ENCODE assay signal across 23 cellular contexts in the genomic region with DNA sequence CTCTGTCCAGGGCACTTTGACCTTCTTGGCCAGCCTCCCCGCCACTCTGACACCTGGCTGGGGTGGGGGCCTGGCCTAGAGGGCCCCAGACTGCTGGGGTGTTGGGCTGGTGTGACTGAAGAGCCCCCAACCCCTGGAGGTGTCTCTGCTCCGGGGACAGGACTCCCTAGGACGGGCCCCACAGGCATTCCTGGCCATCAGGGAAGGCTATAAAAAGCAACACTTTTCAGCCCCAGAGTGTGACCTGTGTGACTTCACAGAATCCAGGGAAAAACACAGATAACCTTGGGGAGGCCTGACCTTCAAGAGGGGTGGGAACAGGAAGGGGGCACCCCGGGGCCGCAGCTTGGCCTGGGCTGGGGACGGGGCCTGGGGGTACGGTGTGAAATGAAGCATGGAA. TPM values are rescaled to one million over a fixed set of nuclear protein-coding genes. Genes with fewer than 3 reads are reported as not detected.
A peak's percentile ranks its signal among the peaks of the same experiment; 100 is the strongest.
DNase-seq lines count a peak whose midpoint lies in the region; ATAC-seq, FAIRE-seq and TF ChIP-seq lines count a peak whose summit lies in the region.
"Had no signal": no experiment of that assay in that cellular context is flagged by ENCODE, and none has a peak within 500 bp of the region (broad histone marks: within the 10 kb centered on the region; RNA-seq: fewer than 3 reads in every experiment).

No MANE protein-coding gene starts in this region.

- no peak overlapping the region for H3K9ac ChIP-seq in neuronal stem cell (ENCODE audit: low read depth, low read length, poor library complexity)
- H3K9ac ChIP-seq: BLaER1 had no signal

- peak overlapping the region; percentile 81 for H2BK15ac ChIP-seq in neuronal stem cell (ENCODE audit: low read length)

- no peaks in the 10 kb centered on the region for H3K4me1 Mint-ChIP-seq in activated T-cell treated with anti-CD3 and anti-CD28 coated beads, Interleukin-2, amount 50 U/mL, for 4 hours (ENCODE audit: low read depth)
- H3K4me1 Mint-ChIP-seq: B cell; CD4-positive, CD25-positive, alpha-beta regulatory T cell had no signal

- H3K27me3 ChIP-seq in heart right ventricle (peaks cover 0 to 16% (median 8%) of the 10 kb centered on the region in 7 donors), neuronal stem cell (ENCODE audit: control insufficient read depth in 3 of 3, insufficient read depth in 3 of 3, low read depth in 1 of 3, low read length in 3 of 3) (peaks cover 0 to 29% (median 0%) of the 10 kb centered on the region in 3 experiments)
- H3K27me3 ChIP-seq: BLaER1 had no signal

- no peak overlapping the region for H3K4me3 Mint-ChIP-seq in activated T-cell treated with anti-CD3 and anti-CD28 coated beads, Interleukin-2, amount 50 U/mL, for 4 hours
- H3K4me3 Mint-ChIP-seq: B cell; CD4-positive, CD25-positive, alpha-beta regulatory T cell; CD8-positive, alpha-beta T cell had no signal

- H3K4me3 ChIP-seq in heart right ventricle (no peak overlapping the region), neuronal stem cell (ENCODE audit: low read length in 2 of 2) (no peak overlapping the region)
- H3K4me3 ChIP-seq: BLaER1 had no signal

- no peak overlapping the region for H3K4me2 ChIP-seq in neuronal stem cell (ENCODE audit: insufficient read depth, low read length, poor library complexity, severe bottlenecking)
- H3K4me2 ChIP-seq: BLaER1 had no signal

- ATAC-seq in Right ventricle myocardium inferior: peak; percentile 75
- peak; percentile 62 to 86 (median 76) for ATAC-seq in heart right ventricle
- ATAC-seq in left ventricle myocardium superior: peak; percentile 80
- ATAC-seq in activated T-cell treated with anti-CD3 and anti-CD28 coated beads, Interleukin-2, amount 50 U/mL, for 4 hours: no peak
- ATAC-seq: CD8-positive, alpha-beta T cell had no signal

- peak overlapping the region; percentile 35 for H2BK12ac ChIP-seq in neuronal stem cell (ENCODE audit: low read length)

- TF ChIP-seq POLR2A in GM12891 (IDR thresholded peaks at IDR 0.05; ENCODE audit: low read depth, low read length): no peak

- H3K27me3 Mint-ChIP-seq in activated T-cell treated with anti-CD3 and anti-CD28 coated beads, Interleukin-2, amount 50 U/mL, for 4 hours (ENCODE audit: low read depth): peaks cover 11% of the 10 kb centered on the region

- H3K18ac ChIP-seq in neuronal stem cell (ENCODE audit: low read length): peak overlapping the region; percentile 93

- H3K4me1 ChIP-seq in heart right ventricle (peaks cover 0 to 42% (median 20%) of the 10 kb centered on the region in 9 donors), neuronal stem cell (ENCODE audit: control insufficient read depth in 2 of 2, insufficient read depth in 1 of 2, low read depth in 1 of 2, low read length in 2 of 2) (peaks cover 0 to 12% of the 10 kb centered on the region in 2 donors)
- H3K4me1 ChIP-seq: Caco-2 had no signal

- H3K23ac ChIP-seq in neuronal stem cell (ENCODE audit: low read depth, low read length, poor library complexity): no peak overlapping the region

- H3K9me3 Mint-ChIP-seq in activated T-cell treated with anti-CD3 and anti-CD28 coated beads, Interleukin-2, amount 50 U/mL, for 4 hours: no peaks in the 10 kb centered on the region
- H3K9me3 Mint-ChIP-seq: CD4-positive, CD25-positive, alpha-beta regulatory T cell; CD8-positive, alpha-beta T cell had no signal

- H3K36me3 ChIP-seq in heart right ventricle (no peaks in the 10 kb centered on the region), neuronal stem cell (replicated peaks in 1 of 2; ENCODE audit: control insufficient read depth in 2 of 2, insufficient read depth in 2 of 2, low read length in 2 of 2) (no peaks in the 10 kb centered on the region)
- H3K36me3 ChIP-seq: BLaER1 had no signal

- no peak overlapping the region for H4K8ac ChIP-seq in neuronal stem cell (ENCODE audit: low read depth, low read length)

- H3K14ac ChIP-seq in neuronal stem cell (ENCODE audit: low read length): peak overlapping the region; percentile 47

- H4K91ac ChIP-seq in neuronal stem cell (ENCODE audit: low read depth, low read length, poor library complexity): no peak overlapping the region

- 34 to 39% methylated on average over 7 of the region's 7 CpGs for WGBS in heart right ventricle, 2 donors
- WGBS in neuronal stem cell (ENCODE audit: extremely low coverage in 2 of 2, insufficient read length in 2 of 2, insufficient replicate concordance in 1 of 2), 2 donors: no CpG with 5 or more reads among the region's 7 CpGs

- H3K27ac ChIP-seq in heart right ventricle (peak overlapping the region; percentile 63 to 92 (median 82)), neuronal stem cell (replicated peaks; ENCODE audit: low read length) (no peak overlapping the region)
- H3K27ac ChIP-seq: 22Rv1, BLaER1, C4-2B had no signal

- H3K36me3 Mint-ChIP-seq in activated T-cell treated with anti-CD3 and anti-CD28 coated beads, Interleukin-2, amount 50 U/mL, for 4 hours (ENCODE audit: insufficient read depth): no peaks in the 10 kb centered on the region
- H3K36me3 Mint-ChIP-seq: CD4-positive, CD25-positive, alpha-beta regulatory T cell; CD8-positive, alpha-beta T cell had no signal

- peak overlapping the region; percentile 76 for H2AK5ac ChIP-seq in neuronal stem cell (ENCODE audit: low read depth, low read length)

- no peak overlapping the region for H3K4ac ChIP-seq in neuronal stem cell (ENCODE audit: low read length)

- no peak overlapping the region for H2AFZ ChIP-seq in neuronal stem cell (ENCODE audit: low read length)

- H2BK120ac ChIP-seq in neuronal stem cell (ENCODE audit: low read depth, low read length): no peak overlapping the region

- intact Hi-C loops in Right ventricle myocardium inferior (cut with DNase I) (no loop called here), cardiac septum (cut with DNase I) (no loop called here), heart right ventricle (cut with DNase I) (loop anchor here in 1 of 10 donors (5.0 kb wide), 1 partner anchor 42 kb away; no protein-coding TSS in a partner anchor), left ventricle myocardium superior (cut with micrococcal nuclease) (no loop called here)

- no peak for FAIRE-seq in GM12891 (lab: Jason Lieb, UNC)
- FAIRE-seq: A204.1, G401.6, GM19239, H1 had no signal

- H3K9me3 ChIP-seq in heart right ventricle: no peaks in the 10 kb centered on the region
- H3K9me3 ChIP-seq in neuronal stem cell (replicated peaks in 1 of 2; ENCODE audit: control insufficient read depth in 2 of 2, insufficient read depth in 1 of 2, low read depth in 1 of 2, low read length in 2 of 2): no peaks in the 10 kb centered on the region
- H3K9me3 ChIP-seq: BLaER1, Caco-2 had no signal

- no peak for TF ChIP-seq CTCF in heart right ventricle (IDR thresholded peaks at IDR 0.05)

- DNase-seq in Right ventricle myocardium inferior (ENCODE audit: missing footprints) (no peak), cardiac septum (ENCODE audit: low spot score) (no peak), heart right ventricle (peak in 1 of 2 donors; percentile 46), left ventricle myocardium superior (peak; percentile 65), neuronal stem cell (ENCODE audit: low spot score) (no peak), GM12891 (ENCODE audit: insufficient read length, low spot score) (no peak), inferior parietal cortex (ENCODE audit: extremely low spot score) (no peak)
- no peak for DNase-seq in activated T-cell treated with anti-CD3 and anti-CD28 coated beads, Interleukin-2, amount 50 U/mL, for 4 hours
- DNase-seq: Caco-2; CD4-positive, CD25-positive, alpha-beta regulatory T cell; CD8-positive, alpha-beta T cell; DMS153; DND-41; H7; HCEC 1CT had no signal

- no peaks in the 10 kb centered on the region for H3K79me1 ChIP-seq in neuronal stem cell (ENCODE audit: low read depth, low read length)

- no peak overlapping the region for H2BK5ac ChIP-seq in neuronal stem cell (ENCODE audit: low read length)

TF ChIP-seq in GM12891, 5 proteins besides CTCF, POLR2A, EP300 and RAD21:
- TF ChIP-seq TAF1 (IDR thresholded peaks at IDR 0.05; ENCODE audit: low read depth, low read length) (no peak), PAX5 (IDR thresholded peaks at IDR 0.05; ENCODE audit: insufficient read depth, low read length, severe bottlenecking) (no peak), POU2F2 (IDR thresholded peaks at IDR 0.05; ENCODE audit: low read depth, low read length) (no peak), SPI1 (IDR thresholded peaks at IDR 0.05; ENCODE audit: low read depth, low read length) (no peak), POLR2AphosphoS5 (IDR thresholded peaks at IDR 0.05; ENCODE audit: low read depth, low read length) (no peak)

RNA-seq across cellular contexts. Expression of gene CASZ1, which starts 24.0 kb away (rescaled TPM):
- total RNA-seq in Right ventricle myocardium inferior (58.2 TPM), cardiac septum (82.0 TPM), heart right ventricle (10 to 100 TPM; 54.4 to 79.8 (median 66.1) TPM), left ventricle myocardium superior (57.8 TPM)
- polyA plus RNA-seq in heart right ventricle: 10 to 100 TPM; 19.5 to 44.9 TPM
- polyA plus RNA-seq in neuronal stem cell (2013, experiment 1 of 2): 12.5 TPM
- polyA plus RNA-seq in neuronal stem cell (2013, experiment 2 of 2): 13.3 TPM
- total RNA-seq in activated T-cell treated with anti-CD3 and anti-CD28 coated beads, Interleukin-2, amount 50 U/mL, for 4 hours: 10 to 100 TPM in 1 of 3 donors, 1 to 10 TPM in 2; 6.9 to 11.2 (median 8.4) TPM
- polyA plus RNA-seq in GM12891 (2012; ENCODE audit: low read depth, missing spikeins): 1.3 TPM

Comparison
In these comparisons a context has a peak if more than half of its experiments do, and no peak if none do; other contexts are left out.
1. ATAC-seq: peak in Right ventricle myocardium inferior (single experiment), heart right ventricle (8 of 8) and left ventricle myocardium superior (single experiment); none in activated T-cell treated with anti-CD3 and anti-CD28 coated beads, Interleukin-2, amount 50 U/mL, for 4 hours (0 of 2).